Comparison of ENCODE assay signal across 32 cellular contexts in the genomic region with DNA sequence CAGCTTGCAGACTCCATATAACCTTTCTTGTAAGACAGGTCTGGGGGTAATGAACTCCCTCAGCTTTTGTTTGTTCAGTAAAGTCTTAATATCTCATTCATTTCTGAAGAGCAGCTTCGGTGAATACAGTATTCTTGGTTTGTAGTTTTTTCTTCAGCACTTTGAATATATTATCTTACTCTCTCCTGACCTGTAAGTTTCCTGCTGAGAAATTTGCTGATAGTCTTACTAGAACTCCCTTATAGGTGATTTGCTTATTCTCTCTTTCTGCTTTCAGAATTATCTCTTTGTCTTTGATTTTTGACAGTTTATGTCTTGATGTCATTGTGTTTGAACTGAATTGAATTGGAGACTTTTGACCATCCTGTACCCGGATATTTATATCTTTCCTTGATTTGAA. TPM values are rescaled to one million over a fixed set of nuclear protein-coding genes. Genes with fewer than 3 reads are reported as not detected.
DNase-seq lines count a peak whose midpoint lies in the region; ATAC-seq and TF ChIP-seq lines count a peak whose summit lies in the region.
"Had no signal": no experiment of that assay in that cellular context is flagged by ENCODE, and none has a peak within 500 bp of the region (broad histone marks: within the 10 kb centered on the region; RNA-seq: fewer than 3 reads in every experiment).

No MANE protein-coding gene starts in this region.

- POLR2A ChIA-PET in HEK293 (lab: Yijun Ruan, JAX), result no interaction called here
- POLR2A ChIA-PET in CD8-positive, alpha-beta T cell (lab: Charles Lee), result no interaction called here

- CTCF ChIA-PET in HEK293 (lab: Yijun Ruan, JAX), result no interaction called here
- CTCF ChIA-PET in CD8-positive, alpha-beta T cell (lab: Charles Lee), result no interaction called here

- DNase-seq in amniotic epithelial cell (ENCODE audit: low read depth), result peak; percentile 7
- no peak for DNase-seq in CD8-positive, alpha-beta T cell
- DNase-seq: 8988T; ACHN; AML-193; BE2C; C1 segment of cervical spinal cord; Caco-2; Calu3; CD4-positive, alpha-beta memory T cell; CD4-positive, alpha-beta T cell; CD4-positive, CD25-positive, alpha-beta regulatory T cell; CD8-positive, alpha-beta memory T cell; COR-L47; DMS 273 treated with DMSO at 0.1 percent for 48 hours; DMS153; DMS53; DMS79; DMS79 treated with DMSO at 0.1 percent for 48 hours; DND-41; EL had no signal

- ATAC-seq in HG03342 (IDR thresholded peaks at IDR 0.05; ENCODE audit: unreplicated experiment), result no peak
- no peak for ATAC-seq in CD8-positive, alpha-beta T cell
- ATAC-seq: A549 had no signal

- no peaks in the 10 kb centered on the region for H3K36me3 ChIP-seq in HEK293 (ENCODE audit: control insufficient read depth in 2 of 2, insufficient read depth in 1 of 2, low read length in 2 of 2)
- no peaks in the 10 kb centered on the region for H3K36me3 ChIP-seq in CD8-positive, alpha-beta T cell (ENCODE audit: insufficient read depth, low read length)
- H3K36me3 ChIP-seq: BE2C; BLaER1; BLaER1 treated with 17β-estradiol and CSF1 and Interleukin-3, amounts not matched to agents 10 nM and 100 nM had no signal

- no peaks in the 10 kb centered on the region for H3K27me3 ChIP-seq in CD8-positive, alpha-beta T cell (ENCODE audit: insufficient read depth, low read length)
- H3K27me3 ChIP-seq: BE2C; BLaER1; BLaER1 treated with 17β-estradiol and CSF1 and Interleukin-3, amounts not matched to agents 10 nM and 100 nM had no signal

- no peak for TF ChIP-seq CTCF in HEK293 (tag by site-specific recombination; IDR thresholded peaks at IDR 0.05)
- TF ChIP-seq CTCF in CD8-positive, alpha-beta T cell (IDR thresholded peaks at IDR 0.05), result no peak

- H3K27ac ChIP-seq in HEK293 (ENCODE audit: extremely low read depth, low read depth, low read length), result no peak overlapping the region
- H3K27ac ChIP-seq in CD8-positive, alpha-beta T cell (ENCODE audit: low read depth, low read length), result no peak overlapping the region
- H3K27ac ChIP-seq: 22Rv1; A549; BLaER1; BLaER1 treated with 17β-estradiol and CSF1 and Interleukin-3, amounts not matched to agents 10 nM and 100 nM; C4-2B had no signal

- H3K9me3 ChIP-seq in HEK293 (ENCODE audit: control insufficient read depth, insufficient read depth, low read depth, low read length), result no peaks in the 10 kb centered on the region; the same call in 1 of the 2 replicates
- no peaks in the 10 kb centered on the region for H3K9me3 ChIP-seq in CD8-positive, alpha-beta T cell (ENCODE audit: low read length)
- H3K9me3 ChIP-seq: BE2C had no signal

- intact Hi-C loops in CD8-positive, alpha-beta T cell (cut with DNase I, micrococcal nuclease), result no loop called here

- peaks cover 29% of the 10 kb centered on the region for H3K9me3 Mint-ChIP-seq in CD8-positive, alpha-beta T cell

- H3K4me3 Mint-ChIP-seq in CD8-positive, alpha-beta T cell, result no peak overlapping the region
- H3K4me3 Mint-ChIP-seq: B cell; CD14-positive monocyte; CD4-positive, alpha-beta memory T cell; CD4-positive, alpha-beta T cell; CD4-positive, CD25-positive, alpha-beta regulatory T cell; CD8-positive, alpha-beta memory T cell had no signal

- H3K27me3 Mint-ChIP-seq in CD8-positive, alpha-beta T cell (ENCODE audit: low read depth), result peaks cover 5% of the 10 kb centered on the region
- H3K27me3 Mint-ChIP-seq: B cell had no signal

- H3K4me3 ChIP-seq in HEK293 (ENCODE audit: low read depth, low read length), result no peak overlapping the region
- no peak overlapping the region for H3K4me3 ChIP-seq in CD8-positive, alpha-beta T cell (ENCODE audit: low read depth, low read length)
- H3K4me3 ChIP-seq: A549; BLaER1; BLaER1 treated with 17β-estradiol and CSF1 and Interleukin-3, amounts not matched to agents 10 nM and 100 nM had no signal

- no peak overlapping the region for H3K27ac Mint-ChIP-seq in CD8-positive, alpha-beta T cell
- H3K27ac Mint-ChIP-seq: B cell; CD14-positive monocyte; CD4-positive, alpha-beta memory T cell; CD4-positive, alpha-beta T cell; CD4-positive, CD25-positive, alpha-beta regulatory T cell; CD8-positive, alpha-beta memory T cell had no signal

- H3K4me1 Mint-ChIP-seq in CD8-positive, alpha-beta T cell (ENCODE audit: low read depth), result no peaks in the 10 kb centered on the region
- H3K4me1 Mint-ChIP-seq: B cell; CD14-positive monocyte; CD4-positive, alpha-beta memory T cell; CD4-positive, CD25-positive, alpha-beta regulatory T cell; CD8-positive, alpha-beta memory T cell had no signal

- H3K4me1 ChIP-seq in HEK293 (ENCODE audit: control insufficient read depth, insufficient read depth, low read length), result no peaks in the 10 kb centered on the region
- H3K4me1 ChIP-seq in CD8-positive, alpha-beta T cell (ENCODE audit: insufficient read depth, low read length), result no peaks in the 10 kb centered on the region
- H3K4me1 ChIP-seq: A549; BE2C; BLaER1; BLaER1 treated with 17β-estradiol and CSF1 and Interleukin-3, amounts not matched to agents 10 nM and 100 nM; Caco-2 had no signal

- no peaks in the 10 kb centered on the region for H3K36me3 Mint-ChIP-seq in CD8-positive, alpha-beta T cell
- H3K36me3 Mint-ChIP-seq: CD14-positive monocyte had no signal

TF ChIP-seq in HEK293, 187 proteins besides CTCF, POLR2A, EP300 and RAD21:
- TF ChIP-seq ZNF175 (tag by site-specific recombination; IDR thresholded peaks at IDR 0.05) (no peak), ZNF777 (tag by site-specific recombination; IDR thresholded peaks at IDR 0.05; ENCODE audit: borderline replicate concordance) (no peak), ZNF223 (tag by site-specific recombination; IDR thresholded peaks at IDR 0.05) (no peak), WT1 (tag by site-specific recombination; IDR thresholded peaks at IDR 0.05) (no peak), ZNF514 (tag by site-specific recombination; IDR thresholded peaks at IDR 0.05) (no peak), ZNF792 (tag by site-specific recombination; IDR thresholded peaks at IDR 0.05) (no peak), ZNF791 (tag by site-specific recombination; IDR thresholded peaks at IDR 0.05) (peak; percentile 95), SETDB1 (IDR thresholded peaks at IDR 0.05; ENCODE audit: insufficient read length, low read length) (peak; percentile 95), ZNF112 (tag by site-specific recombination; IDR thresholded peaks at IDR 0.05) (no peak), TRIM28 (IDR thresholded peaks at IDR 0.05; ENCODE audit: borderline replicate concordance, low read length) (peak; percentile 89; the same call in 1 of the 2 replicates), ZNF211 (tag by site-specific recombination; IDR thresholded peaks at IDR 0.05; ENCODE audit: low read depth) (no peak), ZNF555 (tag by site-specific recombination; conservative IDR thresholded peaks at IDR 0.05) (no peak)
- TF ChIP-seq, protein P1, sequence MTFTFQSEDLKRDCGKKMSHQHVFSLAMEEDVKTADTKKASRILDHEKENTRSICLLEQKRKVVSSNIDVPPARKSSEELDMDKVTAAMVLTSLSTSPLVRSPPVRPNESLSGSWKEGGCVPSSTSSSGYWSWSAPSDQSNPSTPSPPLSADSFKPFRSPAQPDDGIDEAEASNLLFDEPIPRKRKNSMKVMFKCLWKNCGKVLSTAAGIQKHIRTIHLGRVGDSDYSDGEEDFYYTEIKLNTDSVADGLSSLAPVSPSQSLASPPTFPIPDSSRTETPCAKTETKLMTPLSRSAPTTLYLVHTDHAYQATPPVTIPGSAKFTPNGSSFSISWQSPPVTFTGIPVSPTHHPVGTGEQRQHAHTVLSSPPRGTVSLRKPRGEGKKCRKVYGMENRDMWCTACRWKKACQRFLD (tag by site-specific recombination; IDR thresholded peaks at IDR 0.05), result no peak
- TF ChIP-seq, protein P2, sequence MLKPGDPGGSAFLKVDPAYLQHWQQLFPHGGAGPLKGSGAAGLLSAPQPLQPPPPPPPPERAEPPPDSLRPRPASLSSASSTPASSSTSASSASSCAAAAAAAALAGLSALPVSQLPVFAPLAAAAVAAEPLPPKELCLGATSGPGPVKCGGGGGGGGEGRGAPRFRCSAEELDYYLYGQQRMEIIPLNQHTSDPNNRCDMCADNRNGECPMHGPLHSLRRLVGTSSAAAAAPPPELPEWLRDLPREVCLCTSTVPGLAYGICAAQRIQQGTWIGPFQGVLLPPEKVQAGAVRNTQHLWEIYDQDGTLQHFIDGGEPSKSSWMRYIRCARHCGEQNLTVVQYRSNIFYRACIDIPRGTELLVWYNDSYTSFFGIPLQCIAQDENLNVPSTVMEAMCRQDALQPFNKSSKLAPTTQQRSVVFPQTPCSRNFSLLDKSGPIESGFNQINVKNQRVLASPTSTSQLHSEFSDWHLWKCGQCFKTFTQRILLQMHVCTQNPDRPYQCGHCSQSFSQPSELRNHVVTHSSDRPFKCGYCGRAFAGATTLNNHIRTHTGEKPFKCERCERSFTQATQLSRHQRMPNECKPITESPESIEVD (tag by site-specific recombination; IDR thresholded peaks at IDR 0.05), result no peak
- TF ChIP-seq, protein P3, sequence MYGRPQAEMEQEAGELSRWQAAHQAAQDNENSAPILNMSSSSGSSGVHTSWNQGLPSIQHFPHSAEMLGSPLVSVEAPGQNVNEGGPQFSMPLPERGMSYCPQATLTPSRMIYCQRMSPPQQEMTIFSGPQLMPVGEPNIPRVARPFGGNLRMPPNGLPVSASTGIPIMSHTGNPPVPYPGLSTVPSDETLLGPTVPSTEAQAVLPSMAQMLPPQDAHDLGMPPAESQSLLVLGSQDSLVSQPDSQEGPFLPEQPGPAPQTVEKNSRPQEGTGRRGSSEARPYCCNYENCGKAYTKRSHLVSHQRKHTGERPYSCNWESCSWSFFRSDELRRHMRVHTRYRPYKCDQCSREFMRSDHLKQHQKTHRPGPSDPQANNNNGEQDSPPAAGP (tag by site-specific recombination; IDR thresholded peaks at IDR 0.05), result no peak

RNA-seq across cellular contexts. Expression of a gene that starts 35.3 kb away (rescaled TPM):
- total RNA-seq in CD8-positive, alpha-beta T cell, result not detected
- total RNA-seq: A172; A673; B cell; CD4-positive, alpha-beta memory T cell; CD4-positive, alpha-beta T cell; CD8-positive, alpha-beta memory T cell had no signal

RNA-seq across cellular contexts. Expression of a gene that starts 54.3 kb away (rescaled TPM):
- not detected for total RNA-seq in CD8-positive, alpha-beta T cell
- total RNA-seq: A673; B cell; Caco-2; Calu3; CD4-positive, alpha-beta memory T cell; CD4-positive, alpha-beta T cell; CD4-positive, CD25-positive, alpha-beta regulatory T cell; CD8-positive, alpha-beta memory T cell had no signal
